Comparison of ENCODE assay signal across 1 cellular context in genomic region chr3:49454898-49455681, GRCh38.
TF ChIP-seq lines count a peak whose summit lies in the region.

No MANE protein-coding gene starts in this region.

TF ChIP-seq in HepG2, 621 proteins besides CTCF, POLR2A, EP300 and RAD21:
- TF ChIP-seq ZNF276 (CRISPR knock-in tag; IDR thresholded peaks at IDR 0.05; ENCODE audit: low read depth) (no peak), ZNF589 (CRISPR knock-in tag; conservative IDR thresholded peaks at IDR 0.05) (no peak), ZNF12 (CRISPR knock-in tag; IDR thresholded peaks at IDR 0.05) (no peak), ZNF614 (CRISPR knock-in tag; IDR thresholded peaks at IDR 0.05; ENCODE audit: borderline replicate concordance) (no peak), NKX3-1 (CRISPR knock-in tag; IDR thresholded peaks at IDR 0.05) (no peak), U2AF2 (IDR thresholded peaks at IDR 0.05; ENCODE audit: low read depth, low read length) (no peak), BRD4 (CRISPR knock-in tag; IDR thresholded peaks at IDR 0.05) (no peak), YEATS4 (CRISPR knock-in tag; IDR thresholded peaks at IDR 0.05; ENCODE audit: borderline replicate concordance) (no peak), ZNF512B (CRISPR knock-in tag; IDR thresholded peaks at IDR 0.05; ENCODE audit: borderline replicate concordance) (no peak), POLR2G (IDR thresholded peaks at IDR 0.05; ENCODE audit: low read depth, low read length) (no peak), ASH2L (IDR thresholded peaks at IDR 0.05; ENCODE audit: insufficient read length, low read depth, low read length) (no peak), ESRRA (CRISPR knock-in tag; IDR thresholded peaks at IDR 0.05; ENCODE audit: low read depth) (no peak), SRSF9 (IDR thresholded peaks at IDR 0.05; ENCODE audit: borderline replicate concordance, insufficient read depth, low read depth, low read length, poor library complexity, severe bottlenecking) (no peak), FOXP1 (IDR thresholded peaks at IDR 0.05) (no peak), FOXP1 (CRISPR knock-in tag; IDR thresholded peaks at IDR 0.05) (no peak), ZGPAT (CRISPR knock-in tag; IDR thresholded peaks at IDR 0.05) (no peak), ZMYM3 (CRISPR knock-in tag; IDR thresholded peaks at IDR 0.05) (no peak), CREB1 (IDR thresholded peaks at IDR 0.05) (no peak), CREB1 (CRISPR knock-in tag; IDR thresholded peaks at IDR 0.05) (no peak), ZNF563 (CRISPR knock-in tag; IDR thresholded peaks at IDR 0.05) (no peak), NR2C2 (CRISPR knock-in tag; IDR thresholded peaks at IDR 0.05; ENCODE audit: borderline replicate concordance) (no peak)
- TF ChIP-seq, protein P1, sequence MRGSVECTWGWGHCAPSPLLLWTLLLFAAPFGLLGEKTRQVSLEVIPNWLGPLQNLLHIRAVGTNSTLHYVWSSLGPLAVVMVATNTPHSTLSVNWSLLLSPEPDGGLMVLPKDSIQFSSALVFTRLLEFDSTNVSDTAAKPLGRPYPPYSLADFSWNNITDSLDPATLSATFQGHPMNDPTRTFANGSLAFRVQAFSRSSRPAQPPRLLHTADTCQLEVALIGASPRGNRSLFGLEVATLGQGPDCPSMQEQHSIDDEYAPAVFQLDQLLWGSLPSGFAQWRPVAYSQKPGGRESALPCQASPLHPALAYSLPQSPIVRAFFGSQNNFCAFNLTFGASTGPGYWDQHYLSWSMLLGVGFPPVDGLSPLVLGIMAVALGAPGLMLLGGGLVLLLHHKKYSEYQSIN (CRISPR knock-in tag; IDR thresholded peaks at IDR 0.05; ENCODE audit: borderline replicate concordance): no peak
